ENCODE assay signal across 1 cellular context in genomic region chr16:84927621-84928591, GRCh38.
TF ChIP-seq lines count a peak whose summit lies in the region.

No MANE protein-coding gene starts in this region.

TF ChIP-seq in GM23338, 12 proteins besides CTCF, POLR2A, EP300 and RAD21 (continued from another document):
- TF ChIP-seq, protein P1, sequence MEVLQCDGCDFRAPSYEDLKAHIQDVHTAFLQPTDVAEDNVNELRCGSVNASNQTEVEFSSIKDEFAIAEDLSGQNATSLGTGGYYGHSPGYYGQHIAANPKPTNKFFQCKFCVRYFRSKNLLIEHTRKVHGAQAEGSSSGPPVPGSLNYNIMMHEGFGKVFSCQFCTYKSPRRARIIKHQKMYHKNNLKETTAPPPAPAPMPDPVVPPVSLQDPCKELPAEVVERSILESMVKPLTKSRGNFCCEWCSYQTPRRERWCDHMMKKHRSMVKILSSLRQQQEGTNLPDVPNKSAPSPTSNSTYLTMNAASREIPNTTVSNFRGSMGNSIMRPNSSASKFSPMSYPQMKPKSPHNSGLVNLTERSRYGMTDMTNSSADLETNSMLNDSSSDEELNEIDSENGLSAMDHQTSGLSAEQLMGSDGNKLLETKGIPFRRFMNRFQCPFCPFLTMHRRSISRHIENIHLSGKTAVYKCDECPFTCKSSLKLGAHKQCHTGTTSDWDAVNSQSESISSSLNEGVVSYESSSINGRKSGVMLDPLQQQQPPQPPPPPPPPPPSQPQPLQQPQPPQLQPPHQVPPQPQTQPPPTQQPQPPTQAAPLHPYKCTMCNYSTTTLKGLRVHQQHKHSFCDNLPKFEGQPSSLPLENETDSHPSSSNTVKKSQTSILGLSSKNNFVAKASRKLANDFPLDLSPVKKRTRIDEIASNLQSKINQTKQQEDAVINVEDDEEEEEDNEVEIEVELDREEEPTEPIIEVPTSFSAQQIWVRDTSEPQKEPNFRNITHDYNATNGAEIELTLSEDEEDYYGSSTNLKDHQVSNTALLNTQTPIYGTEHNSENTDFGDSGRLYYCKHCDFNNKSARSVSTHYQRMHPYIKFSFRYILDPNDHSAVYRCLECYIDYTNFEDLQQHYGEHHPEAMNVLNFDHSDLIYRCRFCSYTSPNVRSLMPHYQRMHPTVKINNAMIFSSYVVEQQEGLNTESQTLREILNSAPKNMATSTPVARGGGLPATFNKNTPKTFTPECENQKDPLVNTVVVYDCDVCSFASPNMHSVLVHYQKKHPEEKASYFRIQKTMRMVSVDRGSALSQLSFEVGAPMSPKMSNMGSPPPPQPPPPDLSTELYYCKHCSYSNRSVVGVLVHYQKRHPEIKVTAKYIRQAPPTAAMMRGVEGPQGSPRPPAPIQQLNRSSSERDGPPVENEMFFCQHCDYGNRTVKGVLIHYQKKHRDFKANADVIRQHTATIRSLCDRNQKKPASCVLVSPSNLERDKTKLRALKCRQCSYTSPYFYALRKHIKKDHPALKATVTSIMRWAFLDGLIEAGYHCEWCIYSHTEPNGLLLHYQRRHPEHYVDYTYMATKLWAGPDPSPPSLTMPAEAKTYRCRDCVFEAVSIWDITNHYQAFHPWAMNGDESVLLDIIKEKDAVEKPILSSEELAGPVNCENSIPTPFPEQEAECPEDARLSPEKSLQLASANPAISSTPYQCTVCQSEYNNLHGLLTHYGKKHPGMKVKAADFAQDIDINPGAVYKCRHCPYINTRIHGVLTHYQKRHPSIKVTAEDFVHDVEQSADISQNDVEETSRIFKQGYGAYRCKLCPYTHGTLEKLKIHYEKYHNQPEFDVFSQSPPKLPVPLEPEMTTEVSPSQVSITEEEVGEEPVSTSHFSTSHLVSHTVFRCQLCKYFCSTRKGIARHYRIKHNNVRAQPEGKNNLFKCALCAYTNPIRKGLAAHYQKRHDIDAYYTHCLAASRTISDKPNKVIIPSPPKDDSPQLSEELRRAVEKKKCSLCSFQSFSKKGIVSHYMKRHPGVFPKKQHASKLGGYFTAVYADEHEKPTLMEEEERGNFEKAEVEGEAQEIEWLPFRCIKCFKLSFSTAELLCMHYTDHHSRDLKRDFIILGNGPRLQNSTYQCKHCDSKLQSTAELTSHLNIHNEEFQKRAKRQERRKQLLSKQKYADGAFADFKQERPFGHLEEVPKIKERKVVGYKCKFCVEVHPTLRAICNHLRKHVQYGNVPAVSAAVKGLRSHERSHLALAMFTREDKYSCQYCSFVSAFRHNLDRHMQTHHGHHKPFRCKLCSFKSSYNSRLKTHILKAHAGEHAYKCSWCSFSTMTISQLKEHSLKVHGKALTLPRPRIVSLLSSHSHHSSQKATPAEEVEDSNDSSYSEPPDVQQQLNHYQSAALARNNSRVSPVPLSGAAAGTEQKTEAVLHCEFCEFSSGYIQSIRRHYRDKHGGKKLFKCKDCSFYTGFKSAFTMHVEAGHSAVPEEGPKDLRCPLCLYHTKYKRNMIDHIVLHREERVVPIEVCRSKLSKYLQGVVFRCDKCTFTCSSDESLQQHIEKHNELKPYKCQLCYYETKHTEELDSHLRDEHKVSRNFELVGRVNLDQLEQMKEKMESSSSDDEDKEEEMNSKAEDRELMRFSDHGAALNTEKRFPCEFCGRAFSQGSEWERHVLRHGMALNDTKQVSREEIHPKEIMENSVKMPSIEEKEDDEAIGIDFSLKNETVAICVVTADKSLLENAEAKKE (CRISPR knock-in tag; IDR thresholded peaks at IDR 0.05) = no peak
- TF ChIP-seq, protein P2, sequence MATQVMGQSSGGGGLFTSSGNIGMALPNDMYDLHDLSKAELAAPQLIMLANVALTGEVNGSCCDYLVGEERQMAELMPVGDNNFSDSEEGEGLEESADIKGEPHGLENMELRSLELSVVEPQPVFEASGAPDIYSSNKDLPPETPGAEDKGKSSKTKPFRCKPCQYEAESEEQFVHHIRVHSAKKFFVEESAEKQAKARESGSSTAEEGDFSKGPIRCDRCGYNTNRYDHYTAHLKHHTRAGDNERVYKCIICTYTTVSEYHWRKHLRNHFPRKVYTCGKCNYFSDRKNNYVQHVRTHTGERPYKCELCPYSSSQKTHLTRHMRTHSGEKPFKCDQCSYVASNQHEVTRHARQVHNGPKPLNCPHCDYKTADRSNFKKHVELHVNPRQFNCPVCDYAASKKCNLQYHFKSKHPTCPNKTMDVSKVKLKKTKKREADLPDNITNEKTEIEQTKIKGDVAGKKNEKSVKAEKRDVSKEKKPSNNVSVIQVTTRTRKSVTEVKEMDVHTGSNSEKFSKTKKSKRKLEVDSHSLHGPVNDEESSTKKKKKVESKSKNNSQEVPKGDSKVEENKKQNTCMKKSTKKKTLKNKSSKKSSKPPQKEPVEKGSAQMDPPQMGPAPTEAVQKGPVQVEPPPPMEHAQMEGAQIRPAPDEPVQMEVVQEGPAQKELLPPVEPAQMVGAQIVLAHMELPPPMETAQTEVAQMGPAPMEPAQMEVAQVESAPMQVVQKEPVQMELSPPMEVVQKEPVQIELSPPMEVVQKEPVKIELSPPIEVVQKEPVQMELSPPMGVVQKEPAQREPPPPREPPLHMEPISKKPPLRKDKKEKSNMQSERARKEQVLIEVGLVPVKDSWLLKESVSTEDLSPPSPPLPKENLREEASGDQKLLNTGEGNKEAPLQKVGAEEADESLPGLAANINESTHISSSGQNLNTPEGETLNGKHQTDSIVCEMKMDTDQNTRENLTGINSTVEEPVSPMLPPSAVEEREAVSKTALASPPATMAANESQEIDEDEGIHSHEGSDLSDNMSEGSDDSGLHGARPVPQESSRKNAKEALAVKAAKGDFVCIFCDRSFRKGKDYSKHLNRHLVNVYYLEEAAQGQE (IDR thresholded peaks at IDR 0.05; ENCODE audit: unreplicated experiment) = no peak
- TF ChIP-seq STAT1 (IDR thresholded peaks at IDR 0.05; ENCODE audit: unreplicated experiment) = no peak
- TF ChIP-seq EZH2 (IDR thresholded peaks at IDR 0.05; ENCODE audit: low read depth, unreplicated experiment) = no peak
- TF ChIP-seq ZNF331 (CRISPR knock-in tag; IDR thresholded peaks at IDR 0.05; ENCODE audit: low read depth) = no peak
- TF ChIP-seq NANOG (IDR thresholded peaks at IDR 0.05; ENCODE audit: borderline replicate concordance) = no peak
